ENCODE assay signal across 8 cellular contexts in the genomic region with DNA sequence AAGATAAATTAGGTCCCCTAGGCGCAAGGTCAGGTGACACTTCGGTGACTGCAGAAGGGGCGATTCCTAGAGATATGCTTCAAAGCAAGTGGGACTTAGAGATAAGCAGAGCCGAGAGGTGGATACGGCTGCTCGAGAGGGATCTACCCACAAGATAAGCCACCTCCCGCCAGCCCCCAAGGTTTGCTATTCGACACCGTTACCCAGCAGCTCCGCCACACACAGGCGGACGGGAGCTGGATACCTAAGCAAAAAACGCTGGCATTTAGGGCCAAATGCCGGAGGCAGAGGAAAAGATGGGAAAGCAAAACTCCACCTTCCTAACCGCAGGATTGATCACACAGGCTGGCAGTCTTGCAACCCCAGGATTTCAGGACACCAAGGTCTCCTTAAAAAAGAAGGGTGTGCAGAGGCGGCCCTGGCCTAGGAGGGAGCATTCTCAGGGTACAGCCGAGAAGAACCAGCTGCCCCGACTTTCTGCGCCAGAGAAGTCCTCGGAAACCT. TPM values are rescaled to one million over a fixed set of nuclear protein-coding genes. Genes with fewer than 3 reads are reported as not detected.
DNase-seq lines count a peak whose midpoint lies in the region; ATAC-seq, FAIRE-seq and TF ChIP-seq lines count a peak whose summit lies in the region.

No MANE protein-coding gene starts in this region.

- TF ChIP-seq CTCF in BE2C (IDR thresholded peaks at IDR 0.05; ENCODE audit: low read depth, low read length) (no peak), HL-60 (IDR thresholded peaks at IDR 0.05; ENCODE audit: insufficient read depth, low read length) (no peak), esophagus squamous epithelium (IDR thresholded peaks at IDR 0.05) (no peak), pancreas (IDR thresholded peaks at IDR 0.05) (no peak)

- DNase-seq in BE2C, result no peak
- no peak for DNase-seq in HL-60 (ENCODE audit: low read depth in 1 of 2, low spot score in 1 of 2)
- DNase-seq in activated CD4-positive, alpha-beta memory T cell treated with anti-CD3 and anti-CD28 coated beads, Interleukin-2, amount 10 ng/mL, durations not matched to agents 7 days and 5 days, result peak; percentile 50
- no peak for DNase-seq in esophagus squamous epithelium (lab: John Stamatoyannopoulos, UW)
- DNase-seq in pancreas, result peak; percentile 39 to 69 (median 52)
- no peak for DNase-seq in putamen (ENCODE audit: low spot score)
- DNase-seq in NCI-H1930 (lab: John Stamatoyannopoulos, UW), result no peak

- H3K36me3 ChIP-seq in BE2C, result peaks cover 25% of the 10 kb centered on the region
- peaks cover 14 to 38% (median 24%) of the 10 kb centered on the region in 3 donors for H3K36me3 ChIP-seq in esophagus squamous epithelium
- H3K36me3 ChIP-seq in pancreas, result peaks cover 0 to 27% (median 10%) of the 10 kb centered on the region in 3 donors

- peaks cover 62% of the 10 kb centered on the region for H3K4me1 Mint-ChIP-seq in activated CD4-positive, alpha-beta memory T cell treated with anti-CD3 and anti-CD28 coated beads, Interleukin-2, amount 10 ng/mL, durations not matched to agents 7 days and 5 days

- intact Hi-C loops in esophagus squamous epithelium (cut with DNase I), result no loop called here
- intact Hi-C loops in pancreas (cut with DNase I), result no loop called here

- H3K27ac Mint-ChIP-seq in activated CD4-positive, alpha-beta memory T cell treated with anti-CD3 and anti-CD28 coated beads, Interleukin-2, amount 10 ng/mL, durations not matched to agents 7 days and 5 days, result peak overlapping the region; percentile 77

- peak overlapping the region; percentile 92 for H3K4me3 Mint-ChIP-seq in activated CD4-positive, alpha-beta memory T cell treated with anti-CD3 and anti-CD28 coated beads, Interleukin-2, amount 10 ng/mL, durations not matched to agents 7 days and 5 days

- H3K4me1 ChIP-seq in BE2C (peaks cover 8% of the 10 kb centered on the region; the same call in 1 of the 2 replicates), esophagus squamous epithelium (peaks cover 31 to 89% (median 67%) of the 10 kb centered on the region in 3 donors), pancreas (peaks cover 24 to 51% (median 37%) of the 10 kb centered on the region in 3 donors)

- no peak for ATAC-seq in pancreas
- no peak for ATAC-seq in GM21447 (IDR thresholded peaks at IDR 0.05; ENCODE audit: unreplicated experiment)

- CTCF ChIA-PET in activated CD4-positive, alpha-beta memory T cell treated with anti-CD3 and anti-CD28 coated beads, Interleukin-2, amount 10 ng/mL, durations not matched to agents 7 days and 5 days (lab: Charles Lee), result interaction anchor here (2.2 to 8.3 kb wide), 3 partner anchors 115 to 169 kb away, joined by 8 to 65 read pairs (median 11); no protein-coding TSS in a partner anchor

- H3K9me3 Mint-ChIP-seq in activated CD4-positive, alpha-beta memory T cell treated with anti-CD3 and anti-CD28 coated beads, Interleukin-2, amount 10 ng/mL, durations not matched to agents 7 days and 5 days, result no peaks in the 10 kb centered on the region

- H3K27me3 Mint-ChIP-seq in activated CD4-positive, alpha-beta memory T cell treated with anti-CD3 and anti-CD28 coated beads, Interleukin-2, amount 10 ng/mL, durations not matched to agents 7 days and 5 days, result no peaks in the 10 kb centered on the region

- no peaks in the 10 kb centered on the region for H3K27me3 ChIP-seq in BE2C
- no peaks in the 10 kb centered on the region for H3K27me3 ChIP-seq in HL-60 (ENCODE audit: insufficient read depth, poor library complexity, severe bottlenecking)
- H3K27me3 ChIP-seq in esophagus squamous epithelium, result no peaks in the 10 kb centered on the region
- no peaks in the 10 kb centered on the region for H3K27me3 ChIP-seq in pancreas

- H3K27ac ChIP-seq in HL-60 (replicated peaks) (peak overlapping the region; percentile 67), esophagus squamous epithelium (peak overlapping the region; percentile 94 to 99 (median 98)), pancreas (peak overlapping the region; percentile 97 to 99 (median 98))

- FAIRE-seq in pancreas (lab: Jason Lieb, UNC), result no peak

- TF ChIP-seq POLR2A in esophagus squamous epithelium (IDR thresholded peaks at IDR 0.05), result no peak

- WGBS in esophagus squamous epithelium, 2 donors, result 0% methylated on average over 8 to 20 of the region's 20 CpGs
- 0% methylated on average over 20 of the region's 20 CpGs for WGBS in pancreas, 2 donors

- H3K4me3 ChIP-seq in BE2C (ENCODE audit: low read depth, low read length), result peak overlapping the region; percentile 91
- H3K4me3 ChIP-seq in HL-60 (replicated peaks; ENCODE audit: insufficient read depth, low read length), result peak overlapping the region; percentile 58
- H3K4me3 ChIP-seq in esophagus squamous epithelium, result peak overlapping the region; percentile 63 to 94 (median 76)
- peak overlapping the region; percentile 63 to 91 (median 73) for H3K4me3 ChIP-seq in pancreas

- H3K36me3 Mint-ChIP-seq in activated CD4-positive, alpha-beta memory T cell treated with anti-CD3 and anti-CD28 coated beads, Interleukin-2, amount 10 ng/mL, durations not matched to agents 7 days and 5 days (ENCODE audit: low read depth), result peaks cover 44% of the 10 kb centered on the region

- no peaks in the 10 kb centered on the region for H3K9me3 ChIP-seq in BE2C
- no peaks in the 10 kb centered on the region for H3K9me3 ChIP-seq in esophagus squamous epithelium
- no peaks in the 10 kb centered on the region for H3K9me3 ChIP-seq in pancreas

- POLR2A ChIA-PET in activated CD4-positive, alpha-beta memory T cell treated with anti-CD3 and anti-CD28 coated beads, Interleukin-2, amount 10 ng/mL, durations not matched to agents 7 days and 5 days (lab: Charles Lee), result interaction anchor here (1.2 to 5.9 kb wide), 11 partner anchors 11 to 174 kb away, joined by 3 to 79 read pairs (median 11); partner anchors contain the start of genes BEST1, FEN1, INCENP and TMEM258

RNA-seq across cellular contexts. Expression of gene FTH1, which starts 0.7 kb away (rescaled TPM):
- 1,702 TPM for polyA plus RNA-seq in BE2C (2012; ENCODE audit: insufficient read depth, insufficient read length, low read depth)
- 1,000 to 10,000 TPM; 1,164 to 1,189 TPM for total RNA-seq in activated CD4-positive, alpha-beta memory T cell treated with anti-CD3 and anti-CD28 coated beads, Interleukin-2, amount 10 ng/mL, durations not matched to agents 7 days and 5 days
- total RNA-seq in esophagus squamous epithelium (1,000 to 10,000 TPM in 1 of 4 donors, 100 to 1,000 TPM in 3; 716 to 1,904 (median 760) TPM), pancreas (1,000 to 10,000 TPM; 1,217 to 1,772 (median 1,396) TPM)
- 1,000 to 10,000 TPM; 1,114 to 1,632 TPM for polyA plus RNA-seq in pancreas

RNA-seq across cellular contexts. Expression of gene BEST1, which starts 16.6 kb away (rescaled TPM):
- polyA plus RNA-seq in BE2C (2012; ENCODE audit: insufficient read depth, insufficient read length, low read depth), result 1.5 TPM
- total RNA-seq in activated CD4-positive, alpha-beta memory T cell treated with anti-CD3 and anti-CD28 coated beads, Interleukin-2, amount 10 ng/mL, durations not matched to agents 7 days and 5 days, result under 1 TPM; 0.25 to 0.30 TPM
- 1 to 10 TPM in 1 of 4 donors, under 1 TPM in 3; 0.08 to 2.7 (median 0.39) TPM for total RNA-seq in esophagus squamous epithelium
- total RNA-seq in pancreas, result 1 to 10 TPM in 3 of 6 donors, under 1 TPM in 3; 0.43 to 2.4 (median 0.98) TPM
- polyA plus RNA-seq in pancreas, result 1 to 10 TPM; 1.2 to 1.7 TPM

RNA-seq across cellular contexts. Expression of gene RAB3IL1, which starts 49.4 kb away (rescaled TPM):
- 42.9 TPM for polyA plus RNA-seq in BE2C (2012; ENCODE audit: insufficient read depth, insufficient read length, low read depth)
- total RNA-seq in activated CD4-positive, alpha-beta memory T cell treated with anti-CD3 and anti-CD28 coated beads, Interleukin-2, amount 10 ng/mL, durations not matched to agents 7 days and 5 days, result not detected
- 10 to 100 TPM in 1 of 4 donors, 1 to 10 TPM in 2, under 1 TPM in 1; 0.15 to 10.3 (median 5.0) TPM for total RNA-seq in esophagus squamous epithelium
- total RNA-seq in pancreas, result 1 to 10 TPM; 1.9 to 5.6 (median 2.6) TPM
- polyA plus RNA-seq in pancreas, result 1 to 10 TPM; 3.4 to 4.2 TPM

Comparison
In these comparisons a context has a peak if more than half of its experiments do, and no peak if none do; other contexts are left out.
1. DNase-seq: peak in activated CD4-positive, alpha-beta memory T cell treated with anti-CD3 and anti-CD28 coated beads, Interleukin-2, amount 10 ng/mL, durations not matched to agents 7 days and 5 days (single experiment) and pancreas (6 of 6); none in BE2C (single experiment), HL-60 (0 of 2), esophagus squamous epithelium (single experiment), putamen (single experiment) and NCI-H1930 (0 of 2).
2. Peak in every context shown above with its lines, with median percentiles within 50 percentile points of each other: H3K4me3 ChIP-seq and H3K27ac ChIP-seq.